In the genomic region with DNA sequence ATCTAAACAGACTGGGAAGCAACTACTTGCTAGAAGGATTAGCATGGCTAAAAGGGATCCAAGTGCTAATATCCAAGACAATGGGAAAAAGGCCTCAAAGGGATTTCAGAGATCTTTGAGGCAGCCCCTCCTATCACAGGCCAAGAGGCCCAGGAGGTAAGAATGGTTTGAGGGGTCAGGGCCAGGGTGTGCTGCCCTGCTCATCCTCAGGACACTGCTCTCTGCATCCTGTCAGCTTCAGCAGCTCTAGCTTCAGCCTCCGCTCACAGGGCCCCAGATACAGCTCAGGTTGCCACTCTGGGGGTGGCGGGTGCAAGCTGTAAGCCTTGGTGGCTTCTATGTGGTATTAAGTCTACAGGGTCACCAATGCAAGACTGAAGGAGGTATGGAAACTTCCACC, we compare ENCODE assay signal across 27 cellular contexts.
"Had no signal": no experiment of that assay in that cellular context is flagged by ENCODE, and none has a peak within 500 bp of the region (broad histone marks: within the 10 kb centered on the region; RNA-seq: fewer than 3 reads in every experiment).

No MANE protein-coding gene starts in this region.

- ATAC-seq: naive thymus-derived CD8-positive, alpha-beta T cell; natural killer cell treated with Interleukin-12 subunit alpha and Interleukin-12 subunit beta and Interleukin-15 and Interleukin-18, amount 100 ng/mL, for 72 hours; pancreas; right cardiac atrium; stimulated activated naive B cell treated with anti-CD40 and anti-IgM and Interleukin-4, amounts not matched to agents 10 μg/mL and 1 μg/mL and 100 μg/mL, for 72 hours had no signal

- H3K27ac Mint-ChIP-seq: naive B cell; naive thymus-derived CD8-positive, alpha-beta T cell; natural killer cell treated with Interleukin-12 subunit alpha and Interleukin-12 subunit beta and Interleukin-15 and Interleukin-18, amount 100 ng/mL, for 72 hours; nephron progenitor cell; stimulated activated naive B cell treated with anti-CD40 and anti-IgM and Interleukin-4, amounts not matched to agents 10 μg/mL and 1 μg/mL and 100 μg/mL, for 72 hours; stimulated activated naive CD8-positive, alpha-beta T cell treated with anti-CD3 and anti-CD28 coated beads, Interleukin-15, Interleukin-2, amounts not matched to agents 100 ng/mL and 50 ng/mL, for 24 hours had no signal

- H3K9me3 ChIP-seq: neutrophil, pancreas, prostate gland, right lobe of liver, thoracic aorta, thyroid gland, vagina had no signal

- H3K4me1 Mint-ChIP-seq: naive B cell; naive thymus-derived CD8-positive, alpha-beta T cell; nephron progenitor cell; neural crest cell; stimulated activated naive B cell treated with anti-CD40 and anti-IgM and Interleukin-4, amounts not matched to agents 10 μg/mL and 1 μg/mL and 100 μg/mL, for 72 hours had no signal

- H3K27ac ChIP-seq: neutrophil, pancreas, prostate gland, right lobe of liver, sigmoid colon, stomach, thoracic aorta, thyroid gland, tibial nerve, upper lobe of left lung, vagina had no signal

- H3K4me3 Mint-ChIP-seq: naive B cell; naive thymus-derived CD8-positive, alpha-beta T cell; natural killer cell treated with Interleukin-12 subunit alpha and Interleukin-12 subunit beta and Interleukin-15 and Interleukin-18, amount 100 ng/mL, for 72 hours; nephron progenitor cell; neural crest cell; stimulated activated naive B cell treated with anti-CD40 and anti-IgM and Interleukin-4, amounts not matched to agents 10 μg/mL and 1 μg/mL and 100 μg/mL, for 72 hours; stimulated activated naive CD8-positive, alpha-beta T cell treated with anti-CD3 and anti-CD28 coated beads, Interleukin-15, Interleukin-2, amounts not matched to agents 100 ng/mL and 50 ng/mL, for 24 hours had no signal

- H3K27me3 ChIP-seq: neutrophil, pancreas, right lobe of liver, sigmoid colon, stomach, thyroid gland, tibial nerve, upper lobe of left lung, vagina had no signal

- H3K27me3 Mint-ChIP-seq: stimulated activated naive CD8-positive, alpha-beta T cell treated with anti-CD3 and anti-CD28 coated beads, Interleukin-15, Interleukin-2, amounts not matched to agents 100 ng/mL and 50 ng/mL, for 24 hours had no signal

- H3K36me3 Mint-ChIP-seq: naive B cell; stimulated activated naive B cell treated with anti-CD40 and anti-IgM and Interleukin-4, amounts not matched to agents 10 μg/mL and 1 μg/mL and 100 μg/mL, for 72 hours had no signal

- H3K4me1 ChIP-seq: pancreas, prostate gland, right lobe of liver, sigmoid colon, tibial nerve, upper lobe of left lung, vagina had no signal

- DNase-seq: naive B cell; naive thymus-derived CD8-positive, alpha-beta T cell; nephron progenitor cell; nucleus accumbens; pancreas; right cardiac atrium; right lobe of liver; sigmoid colon; small intestine; stimulated activated CD4-positive, alpha-beta T cell treated with anti-CD3 and anti-CD28 coated beads, Interleukin-15, amount 100 ng/mL, for 24 hours; stimulated activated CD4-positive, alpha-beta T cell treated with anti-CD3 and anti-CD28 coated beads, Interleukin-2, amount 100 ng/mL, for 24 hours; stimulated activated CD4-positive, alpha-beta T cell treated with anti-CD3 and anti-CD28 coated beads, Interleukin-2, amount 100 ng/mL, for 48 hours; stimulated activated CD4-positive, alpha-beta T cell treated with anti-CD3 and anti-CD28 coated beads, Interleukin-4, amount 100 ng/mL, for 24 hours; stimulated activated naive B cell treated with anti-CD40 and anti-IgM and Interleukin-4, amounts not matched to agents 10 μg/mL and 1 μg/mL and 100 μg/mL, for 72 hours; stimulated activated naive CD4-positive, alpha-beta T cell treated with Interleukin-2 at 50 U/mL for 16 hours; stomach; thyroid gland; trophoblast cell; upper lobe of left lung had no signal

- H3K36me3 ChIP-seq: neutrophil, pancreas, prostate gland, right lobe of liver, sigmoid colon, stomach, thoracic aorta, thyroid gland, tibial nerve, upper lobe of left lung, vagina had no signal

- H3K4me3 ChIP-seq: pancreas, prostate gland, right lobe of liver, sigmoid colon, stomach, thoracic aorta, thyroid gland, tibial nerve, upper lobe of left lung, vagina had no signal
